1 cellular context compared by ENCODE assay signal in genomic region chr2:21599417-21599816, GRCh38.
TF ChIP-seq lines count a peak whose summit lies in the region.

No MANE protein-coding gene starts in this region.

TF ChIP-seq in liver, 16 proteins besides CTCF, POLR2A, EP300 and RAD21 (continued from another document):
- no peak for TF ChIP-seq ATF3 (IDR thresholded peaks at IDR 0.05)
- peak; percentile 14 for TF ChIP-seq REST (IDR thresholded peaks at IDR 0.05)
- no peak for TF ChIP-seq ZBTB33 (IDR thresholded peaks at IDR 0.05)
- TF ChIP-seq HNF4G (IDR thresholded peaks at IDR 0.05): no peak
- no peak for TF ChIP-seq NR2F2 (IDR thresholded peaks at IDR 0.05)
- TF ChIP-seq EGR1 (IDR thresholded peaks at IDR 0.05; ENCODE audit: low read depth in 2 of 2): no peak
- no peak for TF ChIP-seq TAF1 (conservative IDR thresholded peaks at IDR 0.05)
- peak; percentile 41 for TF ChIP-seq YY1 (IDR thresholded peaks at IDR 0.05)
- no peak for TF ChIP-seq RXRA (IDR thresholded peaks at IDR 0.05)
